26 cellular contexts compared by ENCODE assay signal in the genomic region with DNA sequence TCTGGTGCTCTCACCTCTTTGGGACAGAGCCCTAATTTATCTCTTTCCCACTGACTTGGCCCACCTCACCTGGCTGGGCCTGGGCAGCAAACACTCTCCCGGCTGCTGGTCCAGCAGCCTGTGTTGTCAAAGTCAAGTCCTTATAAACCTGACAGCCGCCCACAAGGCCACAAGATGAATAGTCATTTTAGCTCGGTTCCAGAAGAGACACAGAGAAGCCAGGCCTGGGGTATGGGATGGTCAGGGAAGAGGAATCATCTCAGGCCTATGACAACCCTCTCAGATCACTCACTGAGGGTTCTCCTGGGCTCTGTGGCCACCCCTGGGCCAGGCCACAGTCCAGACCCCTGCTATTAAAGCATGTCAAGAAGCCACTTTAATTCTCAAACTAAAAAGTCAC.
A peak's percentile ranks its signal among the peaks of the same experiment; 100 is the strongest.
DNase-seq lines count a peak whose midpoint lies in the region; TF ChIP-seq lines count a peak whose summit lies in the region.
"Had no signal": no experiment of that assay in that cellular context is flagged by ENCODE, and none has a peak within 500 bp of the region (broad histone marks: within the 10 kb centered on the region; RNA-seq: fewer than 3 reads in every experiment).

No MANE protein-coding gene starts in this region.

- no peak overlapping the region for H4K91ac ChIP-seq in neuronal stem cell (ENCODE audit: low read depth, low read length, poor library complexity)

- H3K79me1 ChIP-seq in neuronal stem cell (ENCODE audit: low read depth, low read length), result no peaks in the 10 kb centered on the region

- H2AK5ac ChIP-seq in neuronal stem cell (ENCODE audit: low read depth, low read length), result no peak overlapping the region

- H3K4me3 ChIP-seq in endodermal cell (ENCODE audit: low read length), result no peak overlapping the region
- no peak overlapping the region for H3K4me3 ChIP-seq in esophagus muscularis mucosa
- no peak overlapping the region for H3K4me3 ChIP-seq in neuronal stem cell (ENCODE audit: low read length in 2 of 2)
- H3K4me3 ChIP-seq: BLaER1, GM12878 had no signal

- peak overlapping the region; percentile 38 for H3K23ac ChIP-seq in neuronal stem cell (ENCODE audit: low read depth, low read length, poor library complexity)

- DNase-seq in activated CD8-positive, alpha-beta memory T cell treated with anti-CD3 and anti-CD28 coated beads for 24 hours, result peak; percentile 19
- no peak for DNase-seq in activated CD8-positive, alpha-beta memory T cell treated with anti-CD3 and anti-CD28 coated beads, Interleukin-2, amount 50 U/mL, for 48 hours
- DNase-seq in endodermal cell, result peak; percentile 17
- peak; percentile 47 for DNase-seq in esophagus muscularis mucosa (ENCODE audit: extremely low spot score)
- no peak for DNase-seq in neuronal stem cell (ENCODE audit: low spot score)
- DNase-seq in HuH-7 (ENCODE audit: low spot score), result no peak
- no peak for DNase-seq in T-helper 9 cell
- no peak for DNase-seq in stimulated activated CD4-positive, alpha-beta T cell treated with anti-CD3 and anti-CD28 coated beads, Interleukin-15, amount 100 ng/mL, for 24 hours
- DNase-seq: 8988T; ACHN; BE2C; C1 segment of cervical spinal cord; CD4-positive, alpha-beta memory T cell; CD4-positive, CD25-positive, alpha-beta regulatory T cell; CD8-positive, alpha-beta memory T cell; COR-L47; DMS 273 treated with DMSO at 0.1 percent for 48 hours; DMS153; DMS53; DMS79; DND-41; EL; GDM1 had no signal

- TF ChIP-seq CTCF in endodermal cell (conservative IDR thresholded peaks at IDR 0.05) (no peak), esophagus muscularis mucosa (IDR thresholded peaks at IDR 0.05) (no peak)

- H3K36me3 Mint-ChIP-seq in endodermal cell (ENCODE audit: low read depth), result no peaks in the 10 kb centered on the region
- H3K36me3 Mint-ChIP-seq: CD14-positive monocyte; CD4-positive, alpha-beta memory T cell; CD4-positive, CD25-positive, alpha-beta regulatory T cell had no signal

- H2BK120ac ChIP-seq in neuronal stem cell (ENCODE audit: low read depth, low read length), result no peak overlapping the region

- H2BK5ac ChIP-seq in neuronal stem cell (ENCODE audit: low read length), result no peak overlapping the region

- H3K9me3 ChIP-seq in endodermal cell (ENCODE audit: control insufficient read depth, low read length), result peaks cover 17% of the 10 kb centered on the region
- peaks cover 0 to 26% (median 15%) of the 10 kb centered on the region in 4 donors for H3K9me3 ChIP-seq in esophagus muscularis mucosa
- peaks cover 0 to 2% of the 10 kb centered on the region in 2 donors for H3K9me3 ChIP-seq in neuronal stem cell (replicated peaks in 1 of 2; ENCODE audit: control insufficient read depth in 2 of 2, insufficient read depth in 1 of 2, low read depth in 1 of 2, low read length in 2 of 2)
- H3K9me3 ChIP-seq: BE2C had no signal

- H4K8ac ChIP-seq in neuronal stem cell (ENCODE audit: low read depth, low read length), result no peak overlapping the region

- H3K4me1 Mint-ChIP-seq in endodermal cell, result peaks cover 3% of the 10 kb centered on the region

- H3K18ac ChIP-seq in neuronal stem cell (ENCODE audit: low read length), result no peak overlapping the region

- H3K4me1 ChIP-seq in endodermal cell (ENCODE audit: control insufficient read depth, insufficient read depth, low read length) (no peaks in the 10 kb centered on the region), esophagus muscularis mucosa (peaks cover 6 to 12% (median 11%) of the 10 kb centered on the region in 4 donors), neuronal stem cell (ENCODE audit: control insufficient read depth in 2 of 2, insufficient read depth in 1 of 2, low read depth in 1 of 2, low read length in 2 of 2) (peaks cover 0 to 10% of the 10 kb centered on the region in 2 donors)
- H3K4me1 ChIP-seq: BE2C had no signal

- H3K14ac ChIP-seq in neuronal stem cell (ENCODE audit: low read length), result no peak overlapping the region

- no peak overlapping the region for H2AFZ ChIP-seq in neuronal stem cell (ENCODE audit: low read length)

- no peak overlapping the region for H3K4me3 Mint-ChIP-seq in endodermal cell
- H3K4me3 Mint-ChIP-seq: CD14-positive monocyte; CD4-positive, alpha-beta memory T cell; CD4-positive, CD25-positive, alpha-beta regulatory T cell; CD8-positive, alpha-beta memory T cell had no signal

- H3K36me3 ChIP-seq in endodermal cell (ENCODE audit: control insufficient read depth, insufficient read depth, low read length) (no peaks in the 10 kb centered on the region), esophagus muscularis mucosa (no peaks in the 10 kb centered on the region), neuronal stem cell (replicated peaks in 1 of 2; ENCODE audit: control insufficient read depth in 2 of 2, insufficient read depth in 2 of 2, low read length in 2 of 2) (no peaks in the 10 kb centered on the region)
- H3K36me3 ChIP-seq: BE2C, BLaER1 had no signal

- H3K27me3 Mint-ChIP-seq in endodermal cell (ENCODE audit: insufficient read depth), result peaks cover 42% of the 10 kb centered on the region

- no peak overlapping the region for H3K9ac ChIP-seq in endodermal cell (ENCODE audit: extremely low read depth, low read length, poor library complexity, severe bottlenecking)
- no peak overlapping the region for H3K9ac ChIP-seq in neuronal stem cell (ENCODE audit: low read depth, low read length, poor library complexity)
- H3K9ac ChIP-seq: BLaER1 had no signal

- peaks cover 16% of the 10 kb centered on the region for H3K9me3 Mint-ChIP-seq in endodermal cell

- H2BK12ac ChIP-seq in neuronal stem cell (ENCODE audit: low read length), result no peak overlapping the region

- no peak overlapping the region for H2BK15ac ChIP-seq in neuronal stem cell (ENCODE audit: low read length)

- peaks cover 43% of the 10 kb centered on the region for H3K27me3 ChIP-seq in endodermal cell (ENCODE audit: control insufficient read depth, insufficient read depth, low read length, poor library complexity, severe bottlenecking)
- H3K27me3 ChIP-seq in esophagus muscularis mucosa, result peaks cover 0 to 59% (median 6%) of the 10 kb centered on the region in 4 donors
- peaks cover 0 to 44% (median 25%) of the 10 kb centered on the region in 3 experiments for H3K27me3 ChIP-seq in neuronal stem cell (ENCODE audit: control insufficient read depth in 3 of 3, insufficient read depth in 3 of 3, low read depth in 1 of 3, low read length in 3 of 3)
- H3K27me3 ChIP-seq: BLaER1 had no signal

- TF ChIP-seq POLR2A in esophagus muscularis mucosa (IDR thresholded peaks at IDR 0.05; ENCODE audit: low read depth), result no peak

- no peak for TF ChIP-seq EP300 in esophagus muscularis mucosa (IDR thresholded peaks at IDR 0.05)

- no peak overlapping the region for H3K4ac ChIP-seq in neuronal stem cell (ENCODE audit: low read length)

- 62 to 87% methylated on average over 2 to 3 of the region's 3 CpGs for WGBS in endodermal cell (ENCODE audit: insufficient coverage in 1 of 2, insufficient read length in 1 of 2), 2 experiments
- 90% methylated on average over 3 of the region's 3 CpGs for WGBS in esophagus muscularis mucosa
- WGBS in neuronal stem cell (ENCODE audit: extremely low coverage in 2 of 2, insufficient read length in 2 of 2, insufficient replicate concordance in 1 of 2), 2 donors, result no CpG with 5 or more reads among the region's 3 CpGs

- H3K4me2 ChIP-seq in neuronal stem cell (ENCODE audit: insufficient read depth, low read length, poor library complexity, severe bottlenecking), result no peak overlapping the region
- H3K4me2 ChIP-seq: BLaER1 had no signal

- no peak overlapping the region for H3K27ac Mint-ChIP-seq in endodermal cell
- H3K27ac Mint-ChIP-seq: CD14-positive monocyte; CD4-positive, alpha-beta memory T cell; CD8-positive, alpha-beta memory T cell had no signal

- intact Hi-C loops in esophagus muscularis mucosa (cut with DNase I), result no loop called here

- H3K27ac ChIP-seq in endodermal cell (ENCODE audit: low read depth, low read length), result no peak overlapping the region
- no peak overlapping the region for H3K27ac ChIP-seq in esophagus muscularis mucosa (replicated peaks in 1 of 4)
- no peak overlapping the region for H3K27ac ChIP-seq in neuronal stem cell (replicated peaks; ENCODE audit: low read length)
- H3K27ac ChIP-seq: BLaER1 had no signal

Comparison
In these comparisons a context has a peak if more than half of its experiments do, and no peak if none do; other contexts are left out.
1. DNase-seq: peak in activated CD8-positive, alpha-beta memory T cell treated with anti-CD3 and anti-CD28 coated beads for 24 hours (single experiment), endodermal cell (single experiment) and esophagus muscularis mucosa (single experiment); none in activated CD8-positive, alpha-beta memory T cell treated with anti-CD3 and anti-CD28 coated beads, Interleukin-2, amount 50 U/mL, for 48 hours (single experiment), neuronal stem cell (single experiment), HuH-7 (single experiment), T-helper 9 cell (single experiment) and stimulated activated CD4-positive, alpha-beta T cell treated with anti-CD3 and anti-CD28 coated beads, Interleukin-15, amount 100 ng/mL, for 24 hours (single experiment).